In genomic region chr4:85866508-85866907, GRCh38 we compare ENCODE assay signal across 24 cellular contexts.
A peak's percentile ranks its signal among the peaks of the same experiment; 100 is the strongest.
DNase-seq lines count a peak whose midpoint lies in the region; ATAC-seq and TF ChIP-seq lines count a peak whose summit lies in the region.
"Had no signal": no experiment of that assay in that cellular context is flagged by ENCODE, and none has a peak within 500 bp of the region (broad histone marks: within the 10 kb centered on the region; RNA-seq: fewer than 3 reads in every experiment).

No MANE protein-coding gene starts in this region.

- 78% methylated on average over 1 of the region's 1 CpG for WGBS in SK-N-SH (ENCODE audit: low lambda C conversion rate)

- H3K9ac ChIP-seq in SK-N-SH, result no peak overlapping the region
- H3K9ac ChIP-seq: BLaER1 had no signal

- H3K27me3 Mint-ChIP-seq in MCF 10A (ENCODE audit: insufficient read depth, unreplicated experiment), result no peaks in the 10 kb centered on the region
- H3K27me3 Mint-ChIP-seq: naive B cell had no signal

- TF ChIP-seq EP300 in SK-N-SH (IDR thresholded peaks at IDR 0.05; ENCODE audit: borderline replicate concordance in 1 of 2, low read depth in 1 of 2, low read length in 1 of 2), result no peak

- H3K4me3 ChIP-seq in GM12865 (ENCODE audit: low read depth, low read length) (no peak overlapping the region), SK-N-SH (ENCODE audit: low read depth in 2 of 2, low read length in 1 of 2) (no peak overlapping the region), HAP-1 (no peak overlapping the region)
- H3K4me3 ChIP-seq: BLaER1 had no signal

- H3K4me1 Mint-ChIP-seq in MCF 10A (ENCODE audit: insufficient read depth, unreplicated experiment), result no peaks in the 10 kb centered on the region

- H3K27ac ChIP-seq in SK-N-SH (ENCODE audit: low read depth in 2 of 2, low read length in 1 of 2), result peak overlapping the region in 1 of 2 experiments; percentile 29; a peak in 1 of 4 replicates
- H3K27ac ChIP-seq: BLaER1 had no signal

- no peaks in the 10 kb centered on the region for H3K79me2 ChIP-seq in SK-N-SH (ENCODE audit: insufficient read depth)

- H4K20me1 ChIP-seq in SK-N-SH (ENCODE audit: insufficient read depth), result no peaks in the 10 kb centered on the region
- H4K20me1 ChIP-seq: BLaER1 had no signal

- H3F3A ChIP-seq in SK-N-SH (replicated peaks; ENCODE audit: insufficient read depth), result peaks cover 3% of the 10 kb centered on the region

- H3K27me3 ChIP-seq in SK-N-SH (ENCODE audit: insufficient read depth) (no peaks in the 10 kb centered on the region), HAP-1 (ENCODE audit: low read depth) (no peaks in the 10 kb centered on the region)
- H3K27me3 ChIP-seq: BLaER1 had no signal

- H3K9me2 ChIP-seq in SK-N-SH, result no peaks in the 10 kb centered on the region

- peaks cover 5% of the 10 kb centered on the region for H3K36me3 Mint-ChIP-seq in MCF 10A (ENCODE audit: insufficient read depth, unreplicated experiment)

- ATAC-seq in GM21367 (IDR thresholded peaks at IDR 0.05; ENCODE audit: unreplicated experiment) (no peak), HG03139 (IDR thresholded peaks at IDR 0.05; ENCODE audit: unreplicated experiment) (no peak)
- ATAC-seq: left lobe of liver had no signal

- TF ChIP-seq CTCF in GM12865 (IDR thresholded peaks at IDR 0.05; ENCODE audit: insufficient read depth, low read depth, low read length, missing control alignments) (no peak), SK-N-SH (IDR thresholded peaks at IDR 0.05) (no peak), MCF 10A (IDR thresholded peaks at IDR 0.05; ENCODE audit: unreplicated experiment) (no peak)

- TF ChIP-seq RAD21 in SK-N-SH (IDR thresholded peaks at IDR 0.05; ENCODE audit: low read length), result no peak

- no peaks in the 10 kb centered on the region for H3K9me3 Mint-ChIP-seq in MCF 10A (ENCODE audit: unreplicated experiment)
- H3K9me3 Mint-ChIP-seq: H9 had no signal

- H3K4me3 Mint-ChIP-seq in MCF 10A (ENCODE audit: unreplicated experiment), result no peak overlapping the region
- H3K4me3 Mint-ChIP-seq: H9, naive B cell had no signal

- in situ Hi-C loops in HAP-1 (cut with MboI; ENCODE audit: low sequenced_read_pairs), result no loop called here

- CTCF ChIA-PET in SK-N-SH (lab: Yijun Ruan, JAX), result interaction anchor here (1.2 kb wide), 1 partner anchor 70 kb away, joined by 4 read pairs; no protein-coding TSS in a partner anchor
- CTCF ChIA-PET in MCF 10A (lab: Yijun Ruan, JAX), result no interaction called here

- H3K4me2 ChIP-seq in SK-N-SH, result peak overlapping the region; percentile 46; the same call in 1 of the 2 replicates
- H3K4me2 ChIP-seq: BLaER1 had no signal

- DNase-seq in GM12865 (ENCODE audit: low read depth) (peak; percentile 2), SK-N-SH (no peak), fibroblast of peridontal ligament (ENCODE audit: extremely low read depth) (peak; percentile 8), renal cortical epithelial cell (ENCODE audit: low read depth) (peak; percentile 33), HAP-1 (ENCODE audit: low spot score in 2 of 2) (no peak), MCF 10A (ENCODE audit: unreplicated experiment) (no peak)
- DNase-seq: activated CD4-positive, alpha-beta T cell treated with anti-CD3 and anti-CD28 coated beads, Interleukin-2, amount 50 U/mL, for 1 hour; amniotic stem cell; DMS 273 treated with DMSO at 0.1 percent for 48 hours; erythroblast; H9; hippocampal formation; KBM-7; naive B cell; NCI-H1417; NCI-H446 treated with DMSO at 0.1 percent for 48 hours; retina; stimulated activated CD4-positive, alpha-beta T cell treated with anti-CD3 and anti-CD28 coated beads, Interleukin-2, amount 100 ng/mL, for 24 hours; stimulated activated CD8-positive, alpha-beta memory T cell treated with anti-CD3 and anti-CD28 coated beads, Interleukin-4, amount 100 ng/mL, for 48 hours; T-helper 9 cell had no signal

- intact Hi-C loops in MCF 10A (cut with micrococcal nuclease), result no loop called here

- H3K4me1 ChIP-seq in SK-N-SH (ENCODE audit: control insufficient read depth in 1 of 2, insufficient read depth in 2 of 2, low read depth in 1 of 2, low read length in 1 of 2), result 0 out of 4 replicates have a peak, but pooled peaks cover 0 to 4% of the 10 kb centered on the region in 2 experiments
- H3K4me1 ChIP-seq in HAP-1, result no peaks in the 10 kb centered on the region
- H3K4me1 ChIP-seq: BLaER1 had no signal

- BruUV-seq in MCF 10A (replicated peaks; lab: Mats Ljungman, UMichigan), result no TSS peak

- H3K27ac Mint-ChIP-seq in MCF 10A (ENCODE audit: low read depth, unreplicated experiment), result no peak overlapping the region

- H3K36me3 ChIP-seq in SK-N-SH (replicated peaks in 1 of 2; ENCODE audit: control insufficient read depth in 1 of 2, insufficient read depth in 2 of 2, low read length in 1 of 2) (no peaks in the 10 kb centered on the region), HAP-1 (replicated peaks) (no peaks in the 10 kb centered on the region)
- H3K36me3 ChIP-seq: BLaER1 had no signal

- H2AFZ ChIP-seq in SK-N-SH (ENCODE audit: low read depth), result no peak overlapping the region

- no peaks in the 10 kb centered on the region for H3K9me3 ChIP-seq in SK-N-SH
- H3K9me3 ChIP-seq in HAP-1, result no peaks in the 10 kb centered on the region
- H3K9me3 ChIP-seq: BLaER1 had no signal

- POLR2A ChIA-PET in SK-N-SH (lab: Yijun Ruan, JAX) (no interaction called here), MCF 10A (lab: Yijun Ruan, JAX) (interaction anchor here (1.2 kb wide), 1 partner anchor 12 kb away, joined by 3 read pairs; no protein-coding TSS in a partner anchor)

TF ChIP-seq in SK-N-SH, 30 proteins besides CTCF, POLR2A, EP300 and RAD21:
- TF ChIP-seq ELF1 (IDR thresholded peaks at IDR 0.05) (no peak), RFX5 (IDR thresholded peaks at IDR 0.05; ENCODE audit: low read length) (no peak), GABPA (IDR thresholded peaks at IDR 0.05; ENCODE audit: low read depth) (no peak), TCF12 (IDR thresholded peaks at IDR 0.05) (no peak), NRF1 (IDR thresholded peaks at IDR 0.05; ENCODE audit: low read depth, low read length) (no peak), JUND (IDR thresholded peaks at IDR 0.05) (no peak), ZBTB33 (IDR thresholded peaks at IDR 0.05; ENCODE audit: borderline replicate concordance, low read depth) (no peak), EZH2phosphoT487 (IDR thresholded peaks at IDR 0.05; ENCODE audit: borderline replicate concordance, low read depth) (no peak), MXI1 (IDR thresholded peaks at IDR 0.05; ENCODE audit: low read depth, low read length) (no peak), POLR2AphosphoS5 (IDR thresholded peaks at IDR 0.05; ENCODE audit: low read depth, low read length) (no peak), FOXJ3 (CRISPR knock-in tag; IDR thresholded peaks at IDR 0.05) (no peak), FOSL2 (IDR thresholded peaks at IDR 0.05; ENCODE audit: borderline replicate concordance, low read depth) (no peak), CHD2 (IDR thresholded peaks at IDR 0.05; ENCODE audit: low read length, partially characterized antibody) (no peak), MEF2A (IDR thresholded peaks at IDR 0.05; ENCODE audit: borderline replicate concordance, low read depth) (no peak), TAF1 (IDR thresholded peaks at IDR 0.05; ENCODE audit: borderline replicate concordance, low read depth, low read length) (no peak)
- TF ChIP-seq, protein P1, sequence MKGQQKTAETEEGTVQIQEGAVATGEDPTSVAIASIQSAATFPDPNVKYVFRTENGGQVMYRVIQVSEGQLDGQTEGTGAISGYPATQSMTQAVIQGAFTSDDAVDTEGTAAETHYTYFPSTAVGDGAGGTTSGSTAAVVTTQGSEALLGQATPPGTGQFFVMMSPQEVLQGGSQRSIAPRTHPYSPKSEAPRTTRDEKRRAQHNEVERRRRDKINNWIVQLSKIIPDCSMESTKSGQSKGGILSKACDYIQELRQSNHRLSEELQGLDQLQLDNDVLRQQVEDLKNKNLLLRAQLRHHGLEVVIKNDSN (IDR thresholded peaks at IDR 0.05; ENCODE audit: borderline replicate concordance, low read depth), result no peak
- TF ChIP-seq, protein P2, sequence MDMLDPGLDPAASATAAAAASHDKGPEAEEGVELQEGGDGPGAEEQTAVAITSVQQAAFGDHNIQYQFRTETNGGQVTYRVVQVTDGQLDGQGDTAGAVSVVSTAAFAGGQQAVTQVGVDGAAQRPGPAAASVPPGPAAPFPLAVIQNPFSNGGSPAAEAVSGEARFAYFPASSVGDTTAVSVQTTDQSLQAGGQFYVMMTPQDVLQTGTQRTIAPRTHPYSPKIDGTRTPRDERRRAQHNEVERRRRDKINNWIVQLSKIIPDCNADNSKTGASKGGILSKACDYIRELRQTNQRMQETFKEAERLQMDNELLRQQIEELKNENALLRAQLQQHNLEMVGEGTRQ (IDR thresholded peaks at IDR 0.05; ENCODE audit: borderline replicate concordance, low read depth, low read length), result no peak

Comparison
In these comparisons a context has a peak if more than half of its experiments do, and no peak if none do; other contexts are left out.
1. DNase-seq: peak in GM12865 (single experiment), fibroblast of peridontal ligament (single experiment) and renal cortical epithelial cell (single experiment); none in SK-N-SH (single experiment), HAP-1 (0 of 2) and MCF 10A (single experiment).